In genomic region chr10:101817542-101818118, GRCh38 we compare ENCODE assay signal across 1 cellular context.
TF ChIP-seq lines count a peak whose summit lies in the region.

No MANE protein-coding gene starts in this region.

TF ChIP-seq in WTC11, 78 proteins besides CTCF, POLR2A, EP300 and RAD21 (continued from another document):
- TF ChIP-seq FOXP4 (CRISPR knock-in tag; IDR thresholded peaks at IDR 0.05) (0 out of 2 replicates have a peak, but pooled peaks have one; percentile 22), RORB (CRISPR knock-in tag; IDR thresholded peaks at IDR 0.05) (no peak), ZNF281 (CRISPR knock-in tag; IDR thresholded peaks at IDR 0.05) (no peak), NR1H2 (CRISPR knock-in tag; IDR thresholded peaks at IDR 0.05) (no peak), FOXK1 (CRISPR knock-in tag; IDR thresholded peaks at IDR 0.05) (no peak), ZMAT4 (CRISPR knock-in tag; IDR thresholded peaks at IDR 0.05) (no peak)
